1 cellular context compared by ENCODE assay signal in the genomic region with DNA sequence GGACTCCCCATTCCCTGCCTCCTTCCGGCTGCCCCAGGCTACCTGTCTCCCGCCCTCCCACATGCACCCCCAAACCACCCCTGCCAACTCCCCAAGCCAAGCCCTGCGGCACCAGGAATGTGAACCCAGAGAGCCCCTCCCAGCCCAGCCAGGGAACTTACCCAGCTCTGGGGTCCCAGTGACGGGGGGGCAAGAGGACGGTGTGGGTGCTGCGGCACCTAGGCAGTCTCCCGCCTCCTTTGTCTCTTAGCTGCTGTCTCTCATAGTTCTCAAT.
TF ChIP-seq lines count a peak whose summit lies in the region.

No MANE protein-coding gene starts in this region.

TF ChIP-seq in HCT116, 20 proteins besides CTCF, POLR2A, EP300 and RAD21:
- no peak for TF ChIP-seq EGR1 (IDR thresholded peaks at IDR 0.05; ENCODE audit: low read depth)
- TF ChIP-seq, protein P1, sequence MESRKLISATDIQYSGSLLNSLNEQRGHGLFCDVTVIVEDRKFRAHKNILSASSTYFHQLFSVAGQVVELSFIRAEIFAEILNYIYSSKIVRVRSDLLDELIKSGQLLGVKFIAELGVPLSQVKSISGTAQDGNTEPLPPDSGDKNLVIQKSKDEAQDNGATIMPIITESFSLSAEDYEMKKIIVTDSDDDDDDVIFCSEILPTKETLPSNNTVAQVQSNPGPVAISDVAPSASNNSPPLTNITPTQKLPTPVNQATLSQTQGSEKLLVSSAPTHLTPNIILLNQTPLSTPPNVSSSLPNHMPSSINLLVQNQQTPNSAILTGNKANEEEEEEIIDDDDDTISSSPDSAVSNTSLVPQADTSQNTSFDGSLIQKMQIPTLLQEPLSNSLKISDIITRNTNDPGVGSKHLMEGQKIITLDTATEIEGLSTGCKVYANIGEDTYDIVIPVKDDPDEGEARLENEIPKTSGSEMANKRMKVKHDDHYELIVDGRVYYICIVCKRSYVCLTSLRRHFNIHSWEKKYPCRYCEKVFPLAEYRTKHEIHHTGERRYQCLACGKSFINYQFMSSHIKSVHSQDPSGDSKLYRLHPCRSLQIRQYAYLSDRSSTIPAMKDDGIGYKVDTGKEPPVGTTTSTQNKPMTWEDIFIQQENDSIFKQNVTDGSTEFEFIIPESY (IDR thresholded peaks at IDR 0.05; ENCODE audit: extremely low read depth, insufficient replicate concordance, low read length) = no peak
- TF ChIP-seq CBX3 (IDR thresholded peaks at IDR 0.05; ENCODE audit: low read depth) = no peak
- TF ChIP-seq ZNF274 (IDR thresholded peaks at IDR 0.05; ENCODE audit: low read depth, low read length) = no peak
- TF ChIP-seq, protein P2, sequence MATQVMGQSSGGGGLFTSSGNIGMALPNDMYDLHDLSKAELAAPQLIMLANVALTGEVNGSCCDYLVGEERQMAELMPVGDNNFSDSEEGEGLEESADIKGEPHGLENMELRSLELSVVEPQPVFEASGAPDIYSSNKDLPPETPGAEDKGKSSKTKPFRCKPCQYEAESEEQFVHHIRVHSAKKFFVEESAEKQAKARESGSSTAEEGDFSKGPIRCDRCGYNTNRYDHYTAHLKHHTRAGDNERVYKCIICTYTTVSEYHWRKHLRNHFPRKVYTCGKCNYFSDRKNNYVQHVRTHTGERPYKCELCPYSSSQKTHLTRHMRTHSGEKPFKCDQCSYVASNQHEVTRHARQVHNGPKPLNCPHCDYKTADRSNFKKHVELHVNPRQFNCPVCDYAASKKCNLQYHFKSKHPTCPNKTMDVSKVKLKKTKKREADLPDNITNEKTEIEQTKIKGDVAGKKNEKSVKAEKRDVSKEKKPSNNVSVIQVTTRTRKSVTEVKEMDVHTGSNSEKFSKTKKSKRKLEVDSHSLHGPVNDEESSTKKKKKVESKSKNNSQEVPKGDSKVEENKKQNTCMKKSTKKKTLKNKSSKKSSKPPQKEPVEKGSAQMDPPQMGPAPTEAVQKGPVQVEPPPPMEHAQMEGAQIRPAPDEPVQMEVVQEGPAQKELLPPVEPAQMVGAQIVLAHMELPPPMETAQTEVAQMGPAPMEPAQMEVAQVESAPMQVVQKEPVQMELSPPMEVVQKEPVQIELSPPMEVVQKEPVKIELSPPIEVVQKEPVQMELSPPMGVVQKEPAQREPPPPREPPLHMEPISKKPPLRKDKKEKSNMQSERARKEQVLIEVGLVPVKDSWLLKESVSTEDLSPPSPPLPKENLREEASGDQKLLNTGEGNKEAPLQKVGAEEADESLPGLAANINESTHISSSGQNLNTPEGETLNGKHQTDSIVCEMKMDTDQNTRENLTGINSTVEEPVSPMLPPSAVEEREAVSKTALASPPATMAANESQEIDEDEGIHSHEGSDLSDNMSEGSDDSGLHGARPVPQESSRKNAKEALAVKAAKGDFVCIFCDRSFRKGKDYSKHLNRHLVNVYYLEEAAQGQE (IDR thresholded peaks at IDR 0.05; ENCODE audit: low read depth) = no peak
- TF ChIP-seq, protein P3, sequence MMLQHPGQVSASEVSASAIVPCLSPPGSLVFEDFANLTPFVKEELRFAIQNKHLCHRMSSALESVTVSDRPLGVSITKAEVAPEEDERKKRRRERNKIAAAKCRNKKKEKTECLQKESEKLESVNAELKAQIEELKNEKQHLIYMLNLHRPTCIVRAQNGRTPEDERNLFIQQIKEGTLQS (IDR thresholded peaks at IDR 0.05) = no peak
TF ChIP-seq in HCT116: peak in this region for 0.
